ENCODE assay signal across 9 cellular contexts in the genomic region with DNA sequence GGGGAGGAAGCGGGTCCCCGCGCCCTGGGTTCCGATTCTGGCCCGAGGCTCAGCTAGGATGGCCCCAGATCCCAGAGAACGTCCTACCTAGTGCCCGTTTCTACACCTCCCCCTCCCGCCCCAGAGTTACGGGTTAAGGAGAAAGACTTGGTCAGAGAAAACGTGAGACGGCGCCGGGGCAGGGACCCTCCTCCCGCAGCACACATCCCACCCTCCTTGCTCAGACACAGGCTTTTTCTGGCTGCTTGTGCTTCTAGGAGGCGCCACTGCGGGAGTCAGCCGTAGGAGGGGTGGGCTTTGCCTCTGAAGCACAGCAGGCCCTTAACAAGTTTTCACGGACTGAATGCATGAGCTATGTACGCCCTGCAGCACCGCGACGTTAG.
A peak's percentile ranks its signal among the peaks of the same experiment; 100 is the strongest.
DNase-seq lines count a peak whose midpoint lies in the region; ATAC-seq, FAIRE-seq and TF ChIP-seq lines count a peak whose summit lies in the region.
"Had no signal": no experiment of that assay in that cellular context is flagged by ENCODE, and none has a peak within 500 bp of the region (broad histone marks: within the 10 kb centered on the region; RNA-seq: fewer than 3 reads in every experiment).

No MANE protein-coding gene starts in this region.

- no peak for ATAC-seq in stimulated activated naive CD8-positive, alpha-beta T cell treated with anti-CD3 and anti-CD28 coated beads, Interleukin-15, Interleukin-2, amounts not matched to agents 100 U/mL and 50 U/mL, for 24 hours

- H3K27me3 ChIP-seq in thyroid gland (no peaks in the 10 kb centered on the region), small intestine (ENCODE audit: control insufficient read depth in 2 of 2, insufficient read depth in 2 of 2, low read length in 2 of 2) (peaks cover 0 to 27% of the 10 kb centered on the region in 2 donors)

- no peak overlapping the region for H3K27ac ChIP-seq in thyroid gland
- H3K27ac ChIP-seq in small intestine (ENCODE audit: low read depth in 1 of 2, low read length in 1 of 2) = no peak overlapping the region
- H3K27ac ChIP-seq: epithelial cell of prostate had no signal

- 4 to 9% methylated on average over 11 to 18 of the region's 22 CpGs for WGBS in thyroid gland, 2 donors
- WGBS in small intestine, 3 donors = 3 to 9% (median 7%) methylated on average over 16 to 22 of the region's 22 CpGs

- FAIRE-seq in small intestine (lab: Jason Lieb, UNC) = no peak

- TF ChIP-seq POLR2A in thyroid gland (IDR thresholded peaks at IDR 0.05) = no peak

- H3K36me3 ChIP-seq in thyroid gland (no peaks in the 10 kb centered on the region), small intestine (ENCODE audit: control insufficient read depth in 2 of 2, insufficient read depth in 2 of 2, low read length in 2 of 2) (no peaks in the 10 kb centered on the region)

- H3K4me3 Mint-ChIP-seq in stimulated activated naive CD8-positive, alpha-beta T cell treated with anti-CD3 and anti-CD28 coated beads, Interleukin-15, Interleukin-2, amounts not matched to agents 100 ng/mL and 50 ng/mL, for 24 hours = peak overlapping the region; percentile 72
- peak overlapping the region; percentile 68 for H3K4me3 Mint-ChIP-seq in activated T-helper 2 cell treated with anti-CD3 and anti-CD28 coated beads, Interferon-gamma antibody, Interleukin-2, Interleukin-4, amounts not matched to agents 10 μg/mL and 5 μg/mL and 100 μg/mL, durations not matched to agents 14 hours and 24 hours and 36 hours (ENCODE audit: low read depth)

- H3K4me1 ChIP-seq in thyroid gland = peaks cover 10 to 15% of the 10 kb centered on the region in 2 donors
- H3K4me1 ChIP-seq in small intestine (ENCODE audit: control insufficient read depth in 2 of 2, insufficient read depth in 1 of 2, low read depth in 1 of 2, low read length in 1 of 2) = peaks cover 3 to 4% of the 10 kb centered on the region in 2 donors

- no peaks in the 10 kb centered on the region for H3K36me3 Mint-ChIP-seq in stimulated activated naive CD8-positive, alpha-beta T cell treated with anti-CD3 and anti-CD28 coated beads, Interleukin-15, Interleukin-2, amounts not matched to agents 100 ng/mL and 50 ng/mL, for 24 hours (ENCODE audit: low read depth)
- H3K36me3 Mint-ChIP-seq in activated T-helper 2 cell treated with anti-CD3 and anti-CD28 coated beads, Interferon-gamma antibody, Interleukin-2, Interleukin-4, amounts not matched to agents 10 μg/mL and 5 μg/mL and 100 μg/mL, durations not matched to agents 14 hours and 24 hours and 36 hours (ENCODE audit: low read depth) = no peaks in the 10 kb centered on the region

- H3K4me3 ChIP-seq in thyroid gland (replicated peaks in 1 of 3) (peak overlapping the region; percentile 11 to 48 (median 20)), small intestine (ENCODE audit: low read depth in 1 of 2, low read length in 2 of 2) (peak overlapping the region in 1 of 2 donors; percentile 54)

- no peak for DNase-seq in stimulated activated naive CD8-positive, alpha-beta T cell treated with anti-CD3 and anti-CD28 coated beads, Interleukin-15, Interleukin-2, amounts not matched to agents 100 U/mL and 50 U/mL, for 24 hours
- no peak for DNase-seq in activated T-helper 2 cell treated with anti-CD3 and anti-CD28 coated beads, Interferon-gamma antibody, Interleukin-2, Interleukin-4, amounts not matched to agents 10 μg/mL and 5 μg/mL and 100 μg/mL, durations not matched to agents 14 hours and 24 hours and 36 hours (ENCODE audit: low spot score)
- DNase-seq in islet precursor cell (peak; percentile 69), thyroid gland (no peak), NCI-H510A (lab: John Stamatoyannopoulos, UW) (no peak), small intestine (no peak)
- DNase-seq in activated CD4-positive, CD25-positive, alpha-beta regulatory T cell (lab: John Stamatoyannopoulos, UW) = no peak

- TF ChIP-seq CTCF in thyroid gland (IDR thresholded peaks at IDR 0.05) = no peak

- intact Hi-C loops in activated T-helper 2 cell treated with anti-CD3 and anti-CD28 coated beads, Interferon-gamma antibody, Interleukin-2, Interleukin-4, amounts not matched to agents 10 μg/mL and 5 μg/mL and 100 μg/mL, durations not matched to agents 14 hours and 24 hours and 36 hours (cut with micrococcal nuclease) = loop anchor here (1.0 to 5.0 kb wide), 3 partner anchors 34 to 428 kb away; no protein-coding TSS in a partner anchor
- intact Hi-C loops in thyroid gland (cut with DNase I) = loop anchor here (5.0 kb wide), 1 partner anchor 71 kb away; no protein-coding TSS in a partner anchor

- peaks cover 23% of the 10 kb centered on the region for H3K4me1 Mint-ChIP-seq in stimulated activated naive CD8-positive, alpha-beta T cell treated with anti-CD3 and anti-CD28 coated beads, Interleukin-15, Interleukin-2, amounts not matched to agents 100 ng/mL and 50 ng/mL, for 24 hours (ENCODE audit: low read depth)
- H3K4me1 Mint-ChIP-seq in activated T-helper 2 cell treated with anti-CD3 and anti-CD28 coated beads, Interferon-gamma antibody, Interleukin-2, Interleukin-4, amounts not matched to agents 10 μg/mL and 5 μg/mL and 100 μg/mL, durations not matched to agents 14 hours and 24 hours and 36 hours (ENCODE audit: low read depth) = peaks cover 7% of the 10 kb centered on the region

- no peaks in the 10 kb centered on the region for H3K9me3 Mint-ChIP-seq in stimulated activated naive CD8-positive, alpha-beta T cell treated with anti-CD3 and anti-CD28 coated beads, Interleukin-15, Interleukin-2, amounts not matched to agents 100 ng/mL and 50 ng/mL, for 24 hours
- H3K9me3 Mint-ChIP-seq in activated T-helper 2 cell treated with anti-CD3 and anti-CD28 coated beads, Interferon-gamma antibody, Interleukin-2, Interleukin-4, amounts not matched to agents 10 μg/mL and 5 μg/mL and 100 μg/mL, durations not matched to agents 14 hours and 24 hours and 36 hours = no peaks in the 10 kb centered on the region

- peaks cover 41% of the 10 kb centered on the region for H3K27me3 Mint-ChIP-seq in stimulated activated naive CD8-positive, alpha-beta T cell treated with anti-CD3 and anti-CD28 coated beads, Interleukin-15, Interleukin-2, amounts not matched to agents 100 ng/mL and 50 ng/mL, for 24 hours
- peaks cover 57% of the 10 kb centered on the region for H3K27me3 Mint-ChIP-seq in activated T-helper 2 cell treated with anti-CD3 and anti-CD28 coated beads, Interferon-gamma antibody, Interleukin-2, Interleukin-4, amounts not matched to agents 10 μg/mL and 5 μg/mL and 100 μg/mL, durations not matched to agents 14 hours and 24 hours and 36 hours (ENCODE audit: low read depth)

- H3K9me3 ChIP-seq in thyroid gland (no peaks in the 10 kb centered on the region), small intestine (ENCODE audit: control insufficient read depth, low read depth) (no peaks in the 10 kb centered on the region)

- peak overlapping the region; percentile 60 for H3K27ac Mint-ChIP-seq in stimulated activated naive CD8-positive, alpha-beta T cell treated with anti-CD3 and anti-CD28 coated beads, Interleukin-15, Interleukin-2, amounts not matched to agents 100 ng/mL and 50 ng/mL, for 24 hours
- peak overlapping the region; percentile 14 for H3K27ac Mint-ChIP-seq in activated T-helper 2 cell treated with anti-CD3 and anti-CD28 coated beads, Interferon-gamma antibody, Interleukin-2, Interleukin-4, amounts not matched to agents 10 μg/mL and 5 μg/mL and 100 μg/mL, durations not matched to agents 14 hours and 24 hours and 36 hours
